16 cellular contexts compared by ENCODE assay signal in genomic region chr19:42155796-42156195, GRCh38. TPM values are rescaled to one million over a fixed set of nuclear protein-coding genes. Genes with fewer than 3 reads are reported as not detected.
"Had no signal": no experiment of that assay in that cellular context is flagged by ENCODE, and none has a peak within 500 bp of the region (broad histone marks: within the 10 kb centered on the region; RNA-seq: fewer than 3 reads in every experiment).

No MANE protein-coding gene starts in this region.

- H3K9me3 ChIP-seq: ascending aorta, esophagus squamous epithelium, heart right ventricle, thoracic aorta had no signal

- H3K9ac ChIP-seq: parathyroid adenoma had no signal

- ATAC-seq: heart right ventricle; left ventricle myocardium superior; stimulated activated naive CD8-positive, alpha-beta T cell treated with anti-CD3 and anti-CD28 coated beads, Interleukin-15, amount 100 ng/mL, for 72 hours had no signal

- H2AFZ ChIP-seq: parathyroid adenoma had no signal

- H3K36me3 ChIP-seq: ascending aorta, cardiac muscle cell, esophagus squamous epithelium, heart right ventricle, thoracic aorta had no signal

- H3K4me3 ChIP-seq: ascending aorta, cardiac muscle cell, esophagus squamous epithelium, heart right ventricle, thoracic aorta had no signal

- H3K27ac ChIP-seq: ascending aorta, cardiac muscle cell, esophagus squamous epithelium, heart right ventricle, parathyroid adenoma, thoracic aorta had no signal

- H3K9me3 Mint-ChIP-seq: stimulated activated naive CD8-positive, alpha-beta T cell treated with anti-CD3 and anti-CD28 coated beads, Interleukin-15, amount 100 ng/mL, for 72 hours; T-cell had no signal

- H3K27me3 ChIP-seq: ascending aorta had no signal

- DNase-seq: activated CD4-positive, CD25-positive, alpha-beta regulatory T cell; activated effector memory CD4-positive, alpha-beta T cell treated with Interleukin-2 at 50 U/mL for 16 hours; activated T-cell treated with anti-CD3 and anti-CD28 coated beads, Interleukin-2, amount 50 U/mL, for 1 hour; esophagus squamous epithelium; foreskin fibroblast; heart right ventricle; left ventricle myocardium superior; mesenchymal stem cell; stimulated activated CD4-positive, alpha-beta T cell treated with anti-CD3 and anti-CD28 coated beads, Interleukin-4, amount 100 ng/mL, for 1 hour; stimulated activated CD8-positive, alpha-beta memory T cell treated with anti-CD3 and anti-CD28 coated beads, Interleukin-4, amount 100 ng/mL, for 48 hours; stimulated activated naive CD8-positive, alpha-beta T cell treated with anti-CD3 and anti-CD28 coated beads, Interleukin-15, amount 100 ng/mL, for 72 hours; T-cell had no signal

- H3K4me1 ChIP-seq: ascending aorta, esophagus squamous epithelium, heart right ventricle, parathyroid adenoma had no signal

RNA-seq across cellular contexts. Expression of gene POU2F2, which starts 23.6 kb away (rescaled TPM):
- total RNA-seq: ascending aorta, cardiac muscle cell had no signal
